8 cellular contexts compared by ENCODE assay signal in the genomic region with DNA sequence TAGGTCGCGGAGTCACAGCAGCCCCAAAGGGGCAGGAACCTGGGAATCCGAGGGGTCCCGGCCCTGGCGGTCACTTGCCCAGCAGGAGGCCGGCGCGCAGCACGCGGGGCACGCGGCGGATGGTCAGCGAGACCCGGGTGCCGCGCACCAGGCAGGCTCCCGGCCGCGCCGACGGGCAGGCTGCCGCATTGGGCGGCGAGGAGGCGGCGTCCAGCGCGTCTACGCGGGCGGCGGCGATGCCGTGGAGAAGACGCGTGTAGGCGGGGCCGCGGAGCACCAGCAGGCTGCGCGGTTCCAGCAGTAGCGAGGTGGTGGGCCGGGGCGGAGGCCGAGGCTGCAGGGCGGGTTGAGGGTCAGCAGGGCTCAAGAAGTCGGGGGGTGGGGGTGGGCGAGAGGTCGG. TPM values are rescaled to one million over a fixed set of nuclear protein-coding genes. Genes with fewer than 3 reads are reported as not detected.
DNase-seq lines count a peak whose midpoint lies in the region; ATAC-seq, FAIRE-seq and TF ChIP-seq lines count a peak whose summit lies in the region.

No MANE protein-coding gene starts in this region.

- no peak; a peak in 1 of 5 replicates for TF ChIP-seq EP300 in A549 (IDR thresholded peaks at IDR 0.05)

- H3K27ac ChIP-seq in A549: peak overlapping the region; percentile 62 to 87
- no peak overlapping the region for H3K27ac ChIP-seq in GM23338 (ENCODE audit: low read depth)
- peak overlapping the region; percentile 81 for H3K27ac ChIP-seq in angular gyrus (ENCODE audit: low read depth, low read length)
- peak overlapping the region; percentile 30 for H3K27ac ChIP-seq in left ventricle myocardium inferior (replicated peaks)

- 0 out of 2 replicates have a peak, but pooled peaks cover 5% of the 10 kb centered on the region for H3K36me3 ChIP-seq in GM23338 (ENCODE audit: insufficient read depth)
- no peaks in the 10 kb centered on the region for H3K36me3 ChIP-seq in left ventricle myocardium inferior

- POLR2A ChIA-PET in A549 (lab: Yijun Ruan, JAX): interaction anchor here (0.5 to 2.1 kb wide), 4 partner anchors 14 to 132 kb away, joined by 3 to 11 read pairs (median 4); partner anchors contain the start of genes POLR2I, SDHAF1 and TBCB

- TF ChIP-seq CTCF in A549 (IDR thresholded peaks at IDR 0.05) (no peak), GM23338 (conservative IDR thresholded peaks at IDR 0.05; ENCODE audit: low read depth in 2 of 2) (no peak), left ventricle myocardium inferior (IDR thresholded peaks at IDR 0.05; ENCODE audit: borderline replicate concordance) (no peak), progenitor cell of endocrine pancreas (IDR thresholded peaks at IDR 0.05; ENCODE audit: unreplicated experiment) (peak; percentile 20)

- peak; percentile 70 for TF ChIP-seq POLR2A in A549 (IDR thresholded peaks at IDR 0.05; ENCODE audit: low read length)

- H2AFZ ChIP-seq in GM23338: peak overlapping the region; percentile 83

- H3K4me2 ChIP-seq in A549 (peak overlapping the region; percentile 90), GM23338 (peak overlapping the region; percentile 85)

- H3K9me3 ChIP-seq in A549 (no peaks in the 10 kb centered on the region), left ventricle myocardium inferior (replicated peaks) (no peaks in the 10 kb centered on the region)

- H3K4me1 ChIP-seq in A549 (peaks cover 17% of the 10 kb centered on the region; the same call in 2 of the 3 replicates), GM23338 (ENCODE audit: insufficient read depth) (peaks cover 20% of the 10 kb centered on the region; the same call in 1 of the 2 replicates), left ventricle myocardium inferior (peaks cover 26% of the 10 kb centered on the region)

- H3K27me3 ChIP-seq in GM23338 (ENCODE audit: insufficient read depth) (no peaks in the 10 kb centered on the region), left ventricle myocardium inferior (ENCODE audit: low read depth) (no peaks in the 10 kb centered on the region)

- 6% methylated on average over 43 of the region's 50 CpGs for WGBS in A549 (ENCODE audit: missing lambda C conversion rate)

- TF ChIP-seq RAD21 in A549 (conservative IDR thresholded peaks at IDR 0.05 in 1 of 2, IDR thresholded peaks at IDR 0.05 in 1 of 2): no peak

- DNase-seq in A549 (ENCODE audit: low read depth in 1 of 2, low spot score in 1 of 2) (peak; percentile 58 to 84), GM23338 (ENCODE audit: low spot score) (peak; percentile 82), RKO (ENCODE audit: low spot score) (peak; percentile 66), left ventricle myocardium inferior (peak; percentile 68), progenitor cell of endocrine pancreas (ENCODE audit: low spot score, unreplicated experiment) (peak; percentile 30), inferior parietal cortex (ENCODE audit: extremely low spot score) (no peak), SKM-1 treated with dmso at 0.1 percent for 144 hours (lab: John Stamatoyannopoulos, UW; ENCODE audit: unreplicated experiment) (no peak)

- H3K27me3 Mint-ChIP-seq in GM23338 (ENCODE audit: insufficient read depth, low read depth, poor library complexity): peaks cover 21% of the 10 kb centered on the region
- no peaks in the 10 kb centered on the region for H3K27me3 Mint-ChIP-seq in progenitor cell of endocrine pancreas

- FAIRE-seq in A549 (lab: Jason Lieb, UNC): no peak

- peaks cover 4% of the 10 kb centered on the region for H3K79me2 ChIP-seq in GM23338 (replicated peaks; ENCODE audit: insufficient read depth)

- no peaks in the 10 kb centered on the region for H3K9me2 ChIP-seq in GM23338 (ENCODE audit: insufficient read depth)

- intact Hi-C loops in left ventricle myocardium inferior (cut with micrococcal nuclease): no loop called here

- H3K27ac Mint-ChIP-seq in GM23338 (0 out of 2 replicates have a peak overlapping the region, but pooled peaks have one; percentile 12), progenitor cell of endocrine pancreas (peak overlapping the region; percentile 42)

- no peaks in the 10 kb centered on the region; the same call in 1 of the 2 replicates for H4K20me1 ChIP-seq in GM23338 (replicated peaks; ENCODE audit: insufficient read depth)

- no peaks in the 10 kb centered on the region; the same call in 2 of the 3 replicates for H3K9me3 Mint-ChIP-seq in GM23338
- H3K9me3 Mint-ChIP-seq in progenitor cell of endocrine pancreas (ENCODE audit: low read depth): no peaks in the 10 kb centered on the region

- H3K4me1 Mint-ChIP-seq in GM23338 (peaks cover 27% of the 10 kb centered on the region), progenitor cell of endocrine pancreas (ENCODE audit: low read depth) (peaks cover 28% of the 10 kb centered on the region)

- peaks cover 20% of the 10 kb centered on the region for H3K36me3 Mint-ChIP-seq in GM23338 (ENCODE audit: low read depth)
- H3K36me3 Mint-ChIP-seq in progenitor cell of endocrine pancreas (ENCODE audit: insufficient read depth): peaks cover 8% of the 10 kb centered on the region

- ATAC-seq in A549: peak; percentile 63 to 70
- peak; percentile 63 for ATAC-seq in GM23338

- peak overlapping the region; percentile 41 for H3K4me3 ChIP-seq in A549
- peak overlapping the region; percentile 85 for H3K4me3 ChIP-seq in GM23338
- peak overlapping the region; percentile 59 for H3K4me3 ChIP-seq in left ventricle myocardium inferior

- H3K4me3 Mint-ChIP-seq in GM23338: peak overlapping the region; percentile 95
- H3K4me3 Mint-ChIP-seq in progenitor cell of endocrine pancreas (ENCODE audit: low read depth): peak overlapping the region; percentile 95

- H3F3A ChIP-seq in GM23338 (replicated peaks; ENCODE audit: low read depth): no peaks in the 10 kb centered on the region

- CTCF ChIA-PET in A549 (lab: Yijun Ruan, JAX): interaction anchor here (0.8 to 1.7 kb wide), 8 partner anchors 9 to 116 kb away, joined by 3 to 10 read pairs (median 4); partner anchors contain the start of gene THAP8

TF ChIP-seq in GM23338, 12 proteins besides CTCF, POLR2A, EP300 and RAD21 (continues in another document):
- TF ChIP-seq JUNB (IDR thresholded peaks at IDR 0.05; ENCODE audit: unreplicated experiment): no peak

RNA-seq across cellular contexts. Expression of gene SYNE4, which starts 0.6 kb away (rescaled TPM):
- polyA plus RNA-seq in A549 (2011; rRNA removed): 0.56 and 0.60 TPM in 2 replicates
- polyA plus RNA-seq in A549 (2012; cell fraction: cytosol; rRNA removed): 0.47 and 0.52 TPM in 2 replicates
- 4.8 and 5.1 TPM in 2 replicates for polyA plus RNA-seq in A549 (2012; cell fraction: nucleus; rRNA removed)
- 0.37 to 0.49 TPM (median 0.44 TPM) in 3 replicates for polyA plus RNA-seq in A549 (2017; fragmentation: RNase III; extraction: RNeasy Plus Mini Kit Qiagen cat#74134 plus additional on column Dnase treatment)
- 0.15 and 0.37 TPM in 2 replicates for polyA minus RNA-seq in A549 (2011; rRNA and poly(A)+ RNA removed)
- total RNA-seq in GM23338 (2014; rRNA removed; shearing (Covaris generic)): 24.1 and 26.1 TPM in 2 replicates
- 47.3 and 49.8 TPM in 2 replicates for polyA plus RNA-seq in GM23338 (2016; fragmentation: Nextera tagmentation; extraction: Ambion mirVana)
- total RNA-seq in left ventricle myocardium inferior: 0.58 TPM
- total RNA-seq in progenitor cell of endocrine pancreas: 32.8 and 33.2 TPM in 2 replicates

RNA-seq across cellular contexts. Expression of gene ALKBH6, which starts 4.8 kb away (rescaled TPM):
- polyA plus RNA-seq in A549 (2011; rRNA removed) (27.5 and 34.2 TPM in 2 replicates), A549 (2017; fragmentation: RNase III; extraction: RNeasy Plus Mini Kit Qiagen cat#74134 plus additional on column Dnase treatment) (40.4 to 47.1 TPM (median 46.4 TPM) in 3 replicates), GM23338 (2016; fragmentation: Nextera tagmentation; extraction: Ambion mirVana) (51.4 and 54.6 TPM in 2 replicates)
- 52.0 and 67.0 TPM in 2 replicates for polyA plus RNA-seq in A549 (2012; cell fraction: cytosol; rRNA removed)
- 104 and 143 TPM in 2 replicates for polyA plus RNA-seq in A549 (2012; cell fraction: nucleus; rRNA removed)
- 10.6 and 13.2 TPM in 2 replicates for polyA minus RNA-seq in A549 (2011; rRNA and poly(A)+ RNA removed)
- total RNA-seq in GM23338 (2014; rRNA removed; shearing (Covaris generic)): 28.5 and 33.6 TPM in 2 replicates
- total RNA-seq in left ventricle myocardium inferior (11.8 TPM), progenitor cell of endocrine pancreas (32.9 and 36.8 TPM in 2 replicates)

RNA-seq across cellular contexts. Expression of gene SDHAF1, which starts 14.2 kb away (rescaled TPM):
- polyA plus RNA-seq in A549 (2011; rRNA removed) (22.8 and 25.3 TPM in 2 replicates), A549 (2017; fragmentation: RNase III; extraction: RNeasy Plus Mini Kit Qiagen cat#74134 plus additional on column Dnase treatment) (22.6 to 27.1 TPM (median 23.2 TPM) in 3 replicates), GM23338 (2016; fragmentation: Nextera tagmentation; extraction: Ambion mirVana) (19.9 TPM in 2 replicates)
- 55.6 and 62.5 TPM in 2 replicates for polyA plus RNA-seq in A549 (2012; cell fraction: cytosol; rRNA removed)
- polyA plus RNA-seq in A549 (2012; cell fraction: nucleus; rRNA removed): 41.6 and 44.6 TPM in 2 replicates
- polyA minus RNA-seq in A549 (2011; rRNA and poly(A)+ RNA removed): 5.9 and 8.5 TPM in 2 replicates
- total RNA-seq in GM23338 (2014; rRNA removed; shearing (Covaris generic)): 45.8 and 55.9 TPM in 2 replicates
- total RNA-seq in left ventricle myocardium inferior (10.3 TPM), progenitor cell of endocrine pancreas (13.3 and 14.4 TPM in 2 replicates)

RNA-seq across cellular contexts. Expression of gene CLIP3, which starts 23.5 kb away (rescaled TPM):
- polyA plus RNA-seq in A549 (2011; rRNA removed) (1.1 and 1.4 TPM in 2 replicates), A549 (2017; fragmentation: RNase III; extraction: RNeasy Plus Mini Kit Qiagen cat#74134 plus additional on column Dnase treatment) (1.3 to 1.9 TPM (median 1.5 TPM) in 3 replicates), GM23338 (2016; fragmentation: Nextera tagmentation; extraction: Ambion mirVana) (15.1 and 15.2 TPM in 2 replicates)
- 0.62 and 0.67 TPM in 2 replicates for polyA plus RNA-seq in A549 (2012; cell fraction: cytosol; rRNA removed)
- polyA plus RNA-seq in A549 (2012; cell fraction: nucleus; rRNA removed): 7.1 and 8.6 TPM in 2 replicates
- polyA minus RNA-seq in A549 (2011; rRNA and poly(A)+ RNA removed): 0.58 and 0.88 TPM in 2 replicates
- 12.4 and 19.1 TPM in 2 replicates for total RNA-seq in GM23338 (2014; rRNA removed; shearing (Covaris generic))
- total RNA-seq in left ventricle myocardium inferior (5.4 TPM), progenitor cell of endocrine pancreas (16.2 and 17.9 TPM in 2 replicates)

RNA-seq across cellular contexts. Expression of gene THAP8, which starts 44.9 kb away (rescaled TPM):
- polyA plus RNA-seq in A549 (2011; rRNA removed): 3.1 and 3.2 TPM in 2 replicates
- polyA plus RNA-seq in A549 (2012; cell fraction: cytosol; rRNA removed): 6.2 and 8.7 TPM in 2 replicates
- 8.7 and 12.2 TPM in 2 replicates for polyA plus RNA-seq in A549 (2012; cell fraction: nucleus; rRNA removed)
- polyA plus RNA-seq in A549 (2017; fragmentation: RNase III; extraction: RNeasy Plus Mini Kit Qiagen cat#74134 plus additional on column Dnase treatment): 7.0 to 7.5 TPM (median 7.5 TPM) in 3 replicates
- 1.5 and 2.7 TPM in 2 replicates for polyA minus RNA-seq in A549 (2011; rRNA and poly(A)+ RNA removed)
- total RNA-seq in GM23338 (2014; rRNA removed; shearing (Covaris generic)): 10.3 and 12.7 TPM in 2 replicates
- 12.2 and 13.7 TPM in 2 replicates for polyA plus RNA-seq in GM23338 (2016; fragmentation: Nextera tagmentation; extraction: Ambion mirVana)
- total RNA-seq in left ventricle myocardium inferior: 4.2 TPM
- total RNA-seq in progenitor cell of endocrine pancreas: 10.1 and 10.4 TPM in 2 replicates

Comparison
In these comparisons a context has a peak if more than half of its experiments do, and no peak if none do; other contexts are left out.
1. DNase-seq: peak in A549 (2 of 2), GM23338 (single experiment), RKO (single experiment), left ventricle myocardium inferior (single experiment) and progenitor cell of endocrine pancreas (single experiment); none in inferior parietal cortex (single experiment) and SKM-1 treated with dmso at 0.1 percent for 144 hours (single experiment).
2. RNA of gene SYNE4, which starts 0.6 kb away (total RNA-seq): 32.8 to 33.2 TPM in progenitor cell of endocrine pancreas and 24.1 to 26.1 TPM in GM23338; 0.58 TPM in left ventricle myocardium inferior (single experiment); every median in the first group is over 10 times any median in the second.
3. Peak in every context shown above with its lines, with median percentiles within 50 percentile points of each other: H3K4me3 ChIP-seq.